ENCODE assay signal across 1 cellular context in the genomic region with DNA sequence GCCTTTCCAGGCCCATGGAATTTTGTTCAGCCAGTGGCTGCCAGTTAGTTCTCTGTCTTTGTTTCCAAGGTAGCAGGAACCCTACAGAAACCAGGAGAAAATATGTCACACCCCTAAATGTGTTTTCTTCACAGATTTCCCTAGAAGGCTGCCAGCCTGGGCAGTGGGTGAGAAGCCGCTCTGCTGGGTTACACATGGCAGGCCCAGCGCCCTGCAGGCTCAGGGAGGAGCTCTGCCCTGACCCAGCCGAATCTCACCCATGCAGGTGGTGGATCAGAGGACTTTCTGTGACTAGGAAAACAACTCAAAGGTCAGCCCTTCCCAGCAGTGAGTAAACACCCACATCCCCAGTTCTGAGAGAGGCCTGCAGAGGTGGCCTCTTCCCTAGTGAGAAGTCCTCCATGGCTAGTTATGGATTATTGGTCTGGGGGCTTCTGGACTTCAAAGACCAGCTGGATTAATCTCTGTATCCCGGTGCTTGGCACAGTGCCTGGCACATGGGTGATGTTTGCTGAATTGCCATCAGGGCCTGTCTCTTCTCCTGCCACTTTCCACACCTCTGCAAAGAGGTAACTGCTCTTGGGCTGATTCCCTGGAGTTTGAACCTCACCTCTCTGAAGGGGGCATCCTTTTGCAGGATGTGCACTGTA.
TF ChIP-seq lines count a peak whose summit lies in the region.

No MANE protein-coding gene starts in this region.

TF ChIP-seq in HepG2, 621 proteins besides CTCF, POLR2A, EP300 and RAD21 (continued from another document and continues in another):
- TF ChIP-seq, protein P1, sequence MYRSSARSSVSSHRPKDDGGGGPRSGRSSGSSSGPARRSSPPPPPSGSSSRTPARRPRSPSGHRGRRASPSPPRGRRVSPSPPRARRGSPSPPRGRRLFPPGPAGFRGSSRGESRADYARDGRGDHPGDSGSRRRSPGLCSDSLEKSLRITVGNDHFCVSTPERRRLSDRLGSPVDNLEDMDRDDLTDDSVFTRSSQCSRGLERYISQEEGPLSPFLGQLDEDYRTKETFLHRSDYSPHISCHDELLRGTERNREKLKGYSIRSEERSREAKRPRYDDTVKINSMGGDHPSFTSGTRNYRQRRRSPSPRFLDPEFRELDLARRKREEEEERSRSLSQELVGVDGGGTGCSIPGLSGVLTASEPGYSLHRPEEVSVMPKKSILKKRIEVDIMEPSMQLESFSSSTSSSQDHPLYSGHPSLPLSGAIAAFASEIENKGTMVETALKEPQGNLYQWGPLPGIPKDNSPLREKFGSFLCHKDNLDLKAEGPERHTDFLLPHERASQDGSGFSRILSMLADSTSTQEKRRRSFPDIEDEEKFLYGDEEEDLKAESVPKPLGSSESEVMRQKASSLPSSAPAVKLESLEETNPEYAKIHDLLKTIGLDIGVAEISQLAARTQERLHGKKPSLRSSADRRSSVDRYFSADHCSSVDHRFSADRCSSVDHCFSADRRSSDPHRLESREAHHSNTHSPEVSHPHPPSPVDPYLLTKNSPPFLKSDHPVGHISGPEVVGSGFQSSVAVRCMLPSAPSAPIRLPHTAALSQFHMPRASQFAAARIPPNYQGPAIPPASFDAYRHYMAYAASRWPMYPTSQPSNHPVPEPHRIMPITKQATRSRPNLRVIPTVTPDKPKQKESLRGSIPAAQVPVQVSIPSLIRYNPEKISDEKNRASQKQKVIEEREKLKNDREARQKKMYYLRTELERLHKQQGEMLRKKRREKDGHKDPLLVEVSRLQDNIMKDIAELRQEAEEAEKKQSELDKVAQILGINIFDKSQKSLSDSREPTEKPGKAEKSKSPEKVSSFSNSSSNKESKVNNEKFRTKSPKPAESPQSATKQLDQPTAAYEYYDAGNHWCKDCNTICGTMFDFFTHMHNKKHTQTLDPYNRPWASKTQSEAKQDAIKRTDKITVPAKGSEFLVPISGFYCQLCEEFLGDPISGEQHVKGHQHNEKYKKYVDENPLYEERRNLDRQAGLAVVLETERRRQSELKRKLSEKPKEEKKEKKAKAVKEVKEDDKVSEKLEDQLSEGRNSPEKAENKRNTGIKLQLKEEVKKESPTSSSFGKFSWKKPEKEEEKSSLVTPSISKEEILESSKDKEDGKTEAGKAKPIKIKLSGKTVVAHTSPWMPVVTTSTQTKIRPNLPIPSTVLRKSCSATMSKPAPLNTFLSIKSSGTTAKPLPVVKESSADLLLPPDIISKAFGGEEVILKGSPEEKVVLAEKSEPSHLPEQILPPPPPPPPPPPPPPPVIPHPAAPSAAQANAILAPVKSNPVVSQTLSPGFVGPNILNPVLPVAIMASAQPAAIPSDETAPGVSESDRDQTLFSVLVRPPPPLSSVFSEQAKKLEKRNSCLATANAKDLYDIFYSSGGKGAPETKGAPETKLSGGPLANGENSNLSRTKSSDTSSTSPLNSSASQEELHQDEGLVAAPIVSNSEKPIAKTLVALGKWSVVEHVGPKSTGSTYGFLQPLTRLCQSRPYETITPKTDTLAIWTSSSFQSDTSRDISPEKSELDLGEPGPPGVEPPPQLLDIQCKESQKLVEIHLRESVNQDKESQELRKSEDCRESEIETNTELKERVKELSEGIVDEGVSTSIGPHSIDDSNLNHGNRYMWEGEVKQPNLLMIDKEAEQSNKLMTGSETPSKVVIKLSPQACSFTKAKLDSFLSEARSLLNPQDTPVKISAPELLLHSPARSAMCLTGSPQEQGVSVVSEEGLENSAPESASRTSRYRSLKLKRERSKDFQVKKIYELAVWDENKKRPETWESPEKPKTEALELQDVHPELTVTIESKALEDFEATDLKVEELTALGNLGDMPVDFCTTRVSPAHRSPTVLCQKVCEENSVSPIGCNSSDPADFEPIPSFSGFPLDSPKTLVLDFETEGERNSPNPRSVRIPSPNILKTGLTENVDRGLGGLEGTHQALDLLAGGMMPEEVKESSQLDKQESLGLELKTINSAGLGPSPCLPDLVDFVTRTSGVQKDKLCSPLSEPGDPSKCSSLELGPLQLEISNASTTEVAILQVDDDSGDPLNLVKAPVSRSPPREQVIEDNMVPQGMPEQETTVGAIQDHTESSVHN (CRISPR knock-in tag; IDR thresholded peaks at IDR 0.05) = peak; percentile 47; the same call in 1 of the 2 replicates
- TF ChIP-seq ZSCAN30 (CRISPR knock-in tag; IDR thresholded peaks at IDR 0.05) = no peak
- peak; percentile 64 for TF ChIP-seq POGZ (CRISPR knock-in tag; IDR thresholded peaks at IDR 0.05)
- TF ChIP-seq ISL2 (CRISPR knock-in tag; IDR thresholded peaks at IDR 0.05) = peak; percentile 79
- TF ChIP-seq, protein P2, sequence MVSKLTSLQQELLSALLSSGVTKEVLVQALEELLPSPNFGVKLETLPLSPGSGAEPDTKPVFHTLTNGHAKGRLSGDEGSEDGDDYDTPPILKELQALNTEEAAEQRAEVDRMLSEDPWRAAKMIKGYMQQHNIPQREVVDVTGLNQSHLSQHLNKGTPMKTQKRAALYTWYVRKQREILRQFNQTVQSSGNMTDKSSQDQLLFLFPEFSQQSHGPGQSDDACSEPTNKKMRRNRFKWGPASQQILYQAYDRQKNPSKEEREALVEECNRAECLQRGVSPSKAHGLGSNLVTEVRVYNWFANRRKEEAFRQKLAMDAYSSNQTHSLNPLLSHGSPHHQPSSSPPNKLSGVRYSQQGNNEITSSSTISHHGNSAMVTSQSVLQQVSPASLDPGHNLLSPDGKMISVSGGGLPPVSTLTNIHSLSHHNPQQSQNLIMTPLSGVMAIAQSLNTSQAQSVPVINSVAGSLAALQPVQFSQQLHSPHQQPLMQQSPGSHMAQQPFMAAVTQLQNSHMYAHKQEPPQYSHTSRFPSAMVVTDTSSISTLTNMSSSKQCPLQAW (CRISPR knock-in tag; IDR thresholded peaks at IDR 0.05) = peak; percentile 80
- peak; percentile 96 for TF ChIP-seq ZNF230 (CRISPR knock-in tag; IDR thresholded peaks at IDR 0.05)
- no peak for TF ChIP-seq TRIM24 (CRISPR knock-in tag; IDR thresholded peaks at IDR 0.05)
- TF ChIP-seq, protein P3, sequence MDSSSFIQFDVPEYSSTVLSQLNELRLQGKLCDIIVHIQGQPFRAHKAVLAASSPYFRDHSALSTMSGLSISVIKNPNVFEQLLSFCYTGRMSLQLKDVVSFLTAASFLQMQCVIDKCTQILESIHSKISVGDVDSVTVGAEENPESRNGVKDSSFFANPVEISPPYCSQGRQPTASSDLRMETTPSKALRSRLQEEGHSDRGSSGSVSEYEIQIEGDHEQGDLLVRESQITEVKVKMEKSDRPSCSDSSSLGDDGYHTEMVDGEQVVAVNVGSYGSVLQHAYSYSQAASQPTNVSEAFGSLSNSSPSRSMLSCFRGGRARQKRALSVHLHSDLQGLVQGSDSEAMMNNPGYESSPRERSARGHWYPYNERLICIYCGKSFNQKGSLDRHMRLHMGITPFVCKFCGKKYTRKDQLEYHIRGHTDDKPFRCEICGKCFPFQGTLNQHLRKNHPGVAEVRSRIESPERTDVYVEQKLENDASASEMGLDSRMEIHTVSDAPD (CRISPR knock-in tag; IDR thresholded peaks at IDR 0.05) = peak; percentile 48; the same call in 1 of the 2 replicates
- TF ChIP-seq FLYWCH1 (CRISPR knock-in tag; IDR thresholded peaks at IDR 0.05) = 0 out of 2 replicates have a peak, but pooled peaks have one; percentile 32
- TF ChIP-seq HOXA7 (CRISPR knock-in tag; IDR thresholded peaks at IDR 0.05) = no peak
- no peak for TF ChIP-seq U2AF2 (IDR thresholded peaks at IDR 0.05; ENCODE audit: low read depth, low read length)
- TF ChIP-seq FIP1L1 (IDR thresholded peaks at IDR 0.05; ENCODE audit: borderline replicate concordance, insufficient read depth, low read depth, low read length) = no peak
- TF ChIP-seq, protein P4, sequence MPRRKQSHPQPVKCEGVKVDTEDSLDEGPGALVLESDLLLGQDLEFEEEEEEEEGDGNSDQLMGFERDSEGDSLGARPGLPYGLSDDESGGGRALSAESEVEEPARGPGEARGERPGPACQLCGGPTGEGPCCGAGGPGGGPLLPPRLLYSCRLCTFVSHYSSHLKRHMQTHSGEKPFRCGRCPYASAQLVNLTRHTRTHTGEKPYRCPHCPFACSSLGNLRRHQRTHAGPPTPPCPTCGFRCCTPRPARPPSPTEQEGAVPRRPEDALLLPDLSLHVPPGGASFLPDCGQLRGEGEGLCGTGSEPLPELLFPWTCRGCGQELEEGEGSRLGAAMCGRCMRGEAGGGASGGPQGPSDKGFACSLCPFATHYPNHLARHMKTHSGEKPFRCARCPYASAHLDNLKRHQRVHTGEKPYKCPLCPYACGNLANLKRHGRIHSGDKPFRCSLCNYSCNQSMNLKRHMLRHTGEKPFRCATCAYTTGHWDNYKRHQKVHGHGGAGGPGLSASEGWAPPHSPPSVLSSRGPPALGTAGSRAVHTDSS (CRISPR knock-in tag; conservative IDR thresholded peaks at IDR 0.05) = no peak
- no peak for TF ChIP-seq LCORL (IDR thresholded peaks at IDR 0.05)
- peak; percentile 96 for TF ChIP-seq LCORL (CRISPR knock-in tag; IDR thresholded peaks at IDR 0.05)
- TF ChIP-seq, protein P5, sequence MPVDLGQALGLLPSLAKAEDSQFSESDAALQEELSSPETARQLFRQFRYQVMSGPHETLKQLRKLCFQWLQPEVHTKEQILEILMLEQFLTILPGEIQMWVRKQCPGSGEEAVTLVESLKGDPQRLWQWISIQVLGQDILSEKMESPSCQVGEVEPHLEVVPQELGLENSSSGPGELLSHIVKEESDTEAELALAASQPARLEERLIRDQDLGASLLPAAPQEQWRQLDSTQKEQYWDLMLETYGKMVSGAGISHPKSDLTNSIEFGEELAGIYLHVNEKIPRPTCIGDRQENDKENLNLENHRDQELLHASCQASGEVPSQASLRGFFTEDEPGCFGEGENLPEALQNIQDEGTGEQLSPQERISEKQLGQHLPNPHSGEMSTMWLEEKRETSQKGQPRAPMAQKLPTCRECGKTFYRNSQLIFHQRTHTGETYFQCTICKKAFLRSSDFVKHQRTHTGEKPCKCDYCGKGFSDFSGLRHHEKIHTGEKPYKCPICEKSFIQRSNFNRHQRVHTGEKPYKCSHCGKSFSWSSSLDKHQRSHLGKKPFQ (CRISPR knock-in tag; IDR thresholded peaks at IDR 0.05; ENCODE audit: insufficient replicate concordance) = peak; percentile 99
- no peak for TF ChIP-seq ZFP36 (IDR thresholded peaks at IDR 0.05; ENCODE audit: borderline replicate concordance, low read depth, low read length, partially characterized antibody)
- TF ChIP-seq STAG1 (CRISPR knock-in tag; IDR thresholded peaks at IDR 0.05) = peak; percentile 20; the same call in 1 of the 2 replicates
- no peak; the same call in 1 of the 2 replicates for TF ChIP-seq MEIS1 (CRISPR knock-in tag; IDR thresholded peaks at IDR 0.05; ENCODE audit: borderline replicate concordance)
- TF ChIP-seq KLF12 (CRISPR knock-in tag; IDR thresholded peaks at IDR 0.05; ENCODE audit: borderline replicate concordance) = peak; percentile 25; the same call in 1 of the 2 replicates
- TF ChIP-seq MAF1 (CRISPR knock-in tag; IDR thresholded peaks at IDR 0.05; ENCODE audit: borderline replicate concordance) = no peak
- no peak for TF ChIP-seq RFX3 (CRISPR knock-in tag; IDR thresholded peaks at IDR 0.05)
- TF ChIP-seq IRX3 (CRISPR knock-in tag; IDR thresholded peaks at IDR 0.05; ENCODE audit: borderline replicate concordance, low read depth) = peak; percentile 26; the same call in 1 of the 2 replicates
- no peak for TF ChIP-seq DNMT3B (CRISPR knock-in tag; conservative IDR thresholded peaks at IDR 0.05)
- TF ChIP-seq TOE1 (CRISPR knock-in tag; IDR thresholded peaks at IDR 0.05) = peak; percentile 75
- TF ChIP-seq HNRNPL (IDR thresholded peaks at IDR 0.05; ENCODE audit: low read depth, low read length) = peak; percentile 98
- TF ChIP-seq SALL2 (CRISPR knock-in tag; IDR thresholded peaks at IDR 0.05) = no peak
- TF ChIP-seq, protein P6, sequence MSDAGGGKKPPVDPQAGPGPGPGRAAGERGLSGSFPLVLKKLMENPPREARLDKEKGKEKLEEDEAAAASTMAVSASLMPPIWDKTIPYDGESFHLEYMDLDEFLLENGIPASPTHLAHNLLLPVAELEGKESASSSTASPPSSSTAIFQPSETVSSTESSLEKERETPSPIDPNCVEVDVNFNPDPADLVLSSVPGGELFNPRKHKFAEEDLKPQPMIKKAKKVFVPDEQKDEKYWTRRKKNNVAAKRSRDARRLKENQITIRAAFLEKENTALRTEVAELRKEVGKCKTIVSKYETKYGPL (CRISPR knock-in tag; IDR thresholded peaks at IDR 0.05) = no peak
- TF ChIP-seq BCL6 (CRISPR knock-in tag; IDR thresholded peaks at IDR 0.05) = peak; percentile 94
- TF ChIP-seq, protein P7, sequence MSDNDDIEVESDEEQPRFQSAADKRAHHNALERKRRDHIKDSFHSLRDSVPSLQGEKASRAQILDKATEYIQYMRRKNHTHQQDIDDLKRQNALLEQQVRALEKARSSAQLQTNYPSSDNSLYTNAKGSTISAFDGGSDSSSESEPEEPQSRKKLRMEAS (IDR thresholded peaks at IDR 0.05) = peak; percentile 89
- TF ChIP-seq ZNF329 (CRISPR knock-in tag; IDR thresholded peaks at IDR 0.05; ENCODE audit: low read depth) = no peak
- TF ChIP-seq, protein P8, sequence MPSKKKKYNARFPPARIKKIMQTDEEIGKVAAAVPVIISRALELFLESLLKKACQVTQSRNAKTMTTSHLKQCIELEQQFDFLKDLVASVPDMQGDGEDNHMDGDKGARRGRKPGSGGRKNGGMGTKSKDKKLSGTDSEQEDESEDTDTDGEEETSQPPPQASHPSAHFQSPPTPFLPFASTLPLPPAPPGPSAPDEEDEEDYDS (CRISPR knock-in tag; IDR thresholded peaks at IDR 0.05) = peak; percentile 66
- TF ChIP-seq, protein P9, sequence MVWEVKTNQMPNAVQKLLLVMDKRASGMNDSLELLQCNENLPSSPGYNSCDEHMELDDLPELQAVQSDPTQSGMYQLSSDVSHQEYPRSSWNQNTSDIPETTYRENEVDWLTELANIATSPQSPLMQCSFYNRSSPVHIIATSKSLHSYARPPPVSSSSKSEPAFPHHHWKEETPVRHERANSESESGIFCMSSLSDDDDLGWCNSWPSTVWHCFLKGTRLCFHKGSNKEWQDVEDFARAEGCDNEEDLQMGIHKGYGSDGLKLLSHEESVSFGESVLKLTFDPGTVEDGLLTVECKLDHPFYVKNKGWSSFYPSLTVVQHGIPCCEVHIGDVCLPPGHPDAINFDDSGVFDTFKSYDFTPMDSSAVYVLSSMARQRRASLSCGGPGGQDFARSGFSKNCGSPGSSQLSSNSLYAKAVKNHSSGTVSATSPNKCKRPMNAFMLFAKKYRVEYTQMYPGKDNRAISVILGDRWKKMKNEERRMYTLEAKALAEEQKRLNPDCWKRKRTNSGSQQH (CRISPR knock-in tag; IDR thresholded peaks at IDR 0.05; ENCODE audit: low read depth) = no peak
- TF ChIP-seq ZMYM2 (CRISPR knock-in tag; IDR thresholded peaks at IDR 0.05) = no peak
- TF ChIP-seq, protein P10, sequence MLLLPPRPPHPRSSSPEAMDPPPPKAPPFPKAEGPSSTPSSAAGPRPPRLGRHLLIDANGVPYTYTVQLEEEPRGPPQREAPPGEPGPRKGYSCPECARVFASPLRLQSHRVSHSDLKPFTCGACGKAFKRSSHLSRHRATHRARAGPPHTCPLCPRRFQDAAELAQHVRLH (CRISPR knock-in tag; IDR thresholded peaks at IDR 0.05; ENCODE audit: borderline replicate concordance, low read depth) = peak; percentile 81; the same call in 1 of the 2 replicates
- TF ChIP-seq, protein P11, sequence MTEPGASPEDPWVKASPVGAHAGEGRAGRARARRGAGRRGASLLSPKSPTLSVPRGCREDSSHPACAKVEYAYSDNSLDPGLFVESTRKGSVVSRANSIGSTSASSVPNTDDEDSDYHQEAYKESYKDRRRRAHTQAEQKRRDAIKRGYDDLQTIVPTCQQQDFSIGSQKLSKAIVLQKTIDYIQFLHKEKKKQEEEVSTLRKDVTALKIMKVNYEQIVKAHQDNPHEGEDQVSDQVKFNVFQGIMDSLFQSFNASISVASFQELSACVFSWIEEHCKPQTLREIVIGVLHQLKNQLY (CRISPR knock-in tag; IDR thresholded peaks at IDR 0.05) = peak; percentile 25; the same call in 1 of the 2 replicates
